In genomic region chr13:98118865-98119264, GRCh38 we compare ENCODE assay signal across 9 cellular contexts. TPM values are rescaled to one million over a fixed set of nuclear protein-coding genes. Genes with fewer than 3 reads are reported as not detected.
"Had no signal": no experiment of that assay in that cellular context is flagged by ENCODE, and none has a peak within 500 bp of the region (broad histone marks: within the 10 kb centered on the region; RNA-seq: fewer than 3 reads in every experiment).

No MANE protein-coding gene starts in this region.

- H3K27ac Mint-ChIP-seq: GM23338 had no signal

- DNase-seq: IMR-90 had no signal

- H3K4me3 ChIP-seq: GM23338, HAP-1, K562 had no signal

- FAIRE-seq: H1, H54, K562 had no signal

- ATAC-seq: GM23338, HCT116, K562 had no signal

- H3K27ac ChIP-seq: HL-60 had no signal

- H3K4me3 Mint-ChIP-seq: GM23338 had no signal

- H3K36me3 ChIP-seq: HAP-1 had no signal

- H3K4me2 ChIP-seq: GM23338 had no signal

- H3K4me1 ChIP-seq: HAP-1 had no signal

RNA-seq across cellular contexts. Expression of gene RNF113B, which starts 58.2 kb away (rescaled TPM):
- total RNA-seq: GM23338, H1, HT1080, IMR-90, K562 had no signal
- polyA plus RNA-seq: H1, IMR-90 had no signal
